In the genomic region with DNA sequence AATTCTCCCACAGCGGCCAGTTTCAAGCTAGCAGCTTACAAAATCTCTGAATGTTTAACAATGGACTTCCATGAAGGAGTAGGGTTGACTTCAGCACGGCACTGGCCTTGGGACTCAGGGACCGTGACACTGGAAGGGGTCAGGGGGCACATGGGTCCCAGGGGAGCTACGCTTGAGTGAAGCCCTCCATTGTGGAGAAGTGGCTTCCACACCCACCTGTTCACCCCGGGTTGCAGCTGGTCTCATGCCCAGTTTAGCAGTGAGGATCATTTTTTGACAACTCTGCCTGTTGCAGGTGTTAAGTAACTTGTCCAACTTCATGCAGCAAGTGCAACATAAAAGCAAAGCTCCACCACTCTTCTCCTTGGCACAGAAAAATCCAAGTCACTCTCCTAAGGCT, we compare ENCODE assay signal across 8 cellular contexts.
DNase-seq lines count a peak whose midpoint lies in the region; ATAC-seq and TF ChIP-seq lines count a peak whose summit lies in the region.

No MANE protein-coding gene starts in this region.

- H3K27ac Mint-ChIP-seq in activated T-cell treated with anti-CD3 and anti-CD28 coated beads, Interleukin-2, amount 50 U/mL, for 72 hours = no peak overlapping the region
- no peak overlapping the region for H3K27ac Mint-ChIP-seq in activated naive CD8-positive, alpha-beta T cell treated with anti-CD3 and anti-CD28 coated beads, Interleukin-2, amount 50 U/mL, for 24 hours

- in situ Hi-C loops in transverse colon (cut with MboI; ENCODE audit: low pct_ligation_motif_present in 1 of 4, low pct_unique_long_range_greater_than_20kb in 1 of 4, low sequenced_read_pairs in 3 of 4) = no loop called here

- H3K9me3 ChIP-seq in right lobe of liver (no peaks in the 10 kb centered on the region), transverse colon (no peaks in the 10 kb centered on the region)

- H3K4me1 ChIP-seq in right lobe of liver (peaks cover 0 to 7% (median 3%) of the 10 kb centered on the region in 4 donors), transverse colon (peaks cover 0 to 15% (median 4%) of the 10 kb centered on the region in 4 donors)

- H3K36me3 ChIP-seq in right lobe of liver (no peaks in the 10 kb centered on the region), transverse colon (no peaks in the 10 kb centered on the region)

- TF ChIP-seq POLR2A in right lobe of liver (IDR thresholded peaks at IDR 0.05) = no peak
- TF ChIP-seq POLR2A in transverse colon (IDR thresholded peaks at IDR 0.05) = no peak
- TF ChIP-seq POLR2A in GM18505 (IDR thresholded peaks at IDR 0.05; ENCODE audit: borderline replicate concordance, extremely low read depth, insufficient read depth, insufficient read length) = no peak

- H3K27me3 ChIP-seq in right lobe of liver (no peaks in the 10 kb centered on the region), transverse colon (no peaks in the 10 kb centered on the region)

- TF ChIP-seq CTCF in right lobe of liver (IDR thresholded peaks at IDR 0.05) (no peak), transverse colon (IDR thresholded peaks at IDR 0.05) (no peak)

- H3K4me3 ChIP-seq in right lobe of liver (peak overlapping the region in 1 of 3 donors; percentile 39), transverse colon (peak overlapping the region in 3 of 4 donors; percentile 16 to 43 (median 20))

- ATAC-seq in activated T-cell treated with anti-CD3 and anti-CD28 coated beads, Interleukin-2, amount 50 U/mL, for 72 hours (replicated peaks in 1 of 2) = no peak
- no peak for ATAC-seq in activated naive CD8-positive, alpha-beta T cell treated with anti-CD3 and anti-CD28 coated beads, Interleukin-2, amount 50 U/mL, for 24 hours
- peak in 3 of 4 donors; percentile 20 to 47 (median 23) for ATAC-seq in right lobe of liver
- ATAC-seq in GM18505 (IDR thresholded peaks at IDR 0.05; ENCODE audit: unreplicated experiment) = no peak

- no peaks in the 10 kb centered on the region for H3K27me3 Mint-ChIP-seq in activated T-cell treated with anti-CD3 and anti-CD28 coated beads, Interleukin-2, amount 50 U/mL, for 72 hours (ENCODE audit: low read depth)
- H3K27me3 Mint-ChIP-seq in activated naive CD8-positive, alpha-beta T cell treated with anti-CD3 and anti-CD28 coated beads, Interleukin-2, amount 50 U/mL, for 24 hours = no peaks in the 10 kb centered on the region

- no peak for DNase-seq in activated T-cell treated with anti-CD3 and anti-CD28 coated beads, Interleukin-2, amount 50 U/mL, for 72 hours
- DNase-seq in activated T-cell treated with anti-CD3 and anti-CD28 coated beads, Interleukin-2, amount 50 U/mL, for 1 hour = no peak
- no peak for DNase-seq in activated naive CD8-positive, alpha-beta T cell treated with anti-CD3 and anti-CD28 coated beads, Interleukin-2, amount 50 U/mL, for 24 hours
- DNase-seq in right lobe of liver (no peak), transverse colon (no peak), NCI-H446 (lab: John Stamatoyannopoulos, UW) (no peak), activated gamma-delta T cell treated with Interleukin-2 at 50 U/mL for 16 hours (no peak)

- H3K4me3 Mint-ChIP-seq in activated T-cell treated with anti-CD3 and anti-CD28 coated beads, Interleukin-2, amount 50 U/mL, for 72 hours = peak overlapping the region; percentile 38 to 46
- H3K4me3 Mint-ChIP-seq in activated naive CD8-positive, alpha-beta T cell treated with anti-CD3 and anti-CD28 coated beads, Interleukin-2, amount 50 U/mL, for 24 hours = peak overlapping the region; percentile 61

- intact Hi-C loops in right lobe of liver (cut with DNase I) = no loop called here
- intact Hi-C loops in transverse colon (cut with DNase I; ENCODE audit: low total_unique reads) = no loop called here

- 67% methylated on average over 2 of the region's 5 CpGs for WGBS in right lobe of liver (ENCODE audit: insufficient coverage, low coverage, low lambda C conversion rate, missing lambda C conversion rate)
- WGBS in transverse colon (ENCODE audit: low coverage in 1 of 2), 2 donors = 65% methylated on average over 5 of the region's 5 CpGs; no CpG with 5 or more reads in 1 of the 2 donors

- peaks cover 0 to 2% of the 10 kb centered on the region in 2 donors for H3K36me3 Mint-ChIP-seq in activated T-cell treated with anti-CD3 and anti-CD28 coated beads, Interleukin-2, amount 50 U/mL, for 72 hours (ENCODE audit: insufficient read depth in 2 of 2)
- peaks cover 1% of the 10 kb centered on the region for H3K36me3 Mint-ChIP-seq in activated naive CD8-positive, alpha-beta T cell treated with anti-CD3 and anti-CD28 coated beads, Interleukin-2, amount 50 U/mL, for 24 hours (ENCODE audit: low read depth)

- no peaks in the 10 kb centered on the region for H3K9me3 Mint-ChIP-seq in activated T-cell treated with anti-CD3 and anti-CD28 coated beads, Interleukin-2, amount 50 U/mL, for 72 hours
- H3K9me3 Mint-ChIP-seq in activated naive CD8-positive, alpha-beta T cell treated with anti-CD3 and anti-CD28 coated beads, Interleukin-2, amount 50 U/mL, for 24 hours = peaks cover 6% of the 10 kb centered on the region

- no peak for TF ChIP-seq EP300 in transverse colon (IDR thresholded peaks at IDR 0.05; ENCODE audit: low read depth)

- peaks cover 10% of the 10 kb centered on the region for H3K4me1 Mint-ChIP-seq in activated T-cell treated with anti-CD3 and anti-CD28 coated beads, Interleukin-2, amount 50 U/mL, for 72 hours (ENCODE audit: low read depth)
- peaks cover 6% of the 10 kb centered on the region for H3K4me1 Mint-ChIP-seq in activated naive CD8-positive, alpha-beta T cell treated with anti-CD3 and anti-CD28 coated beads, Interleukin-2, amount 50 U/mL, for 24 hours

- H3K27ac ChIP-seq in right lobe of liver (no peak overlapping the region), transverse colon (no peak overlapping the region)

Comparison
In these comparisons a context has a peak if more than half of its experiments do, and no peak if none do; other contexts are left out.
1. ATAC-seq: peak in right lobe of liver (3 of 4); none in activated T-cell treated with anti-CD3 and anti-CD28 coated beads, Interleukin-2, amount 50 U/mL, for 72 hours (0 of 2), activated naive CD8-positive, alpha-beta T cell treated with anti-CD3 and anti-CD28 coated beads, Interleukin-2, amount 50 U/mL, for 24 hours (single experiment) and GM18505 (single experiment).